ENCODE assay signal across 9 cellular contexts in the genomic region with DNA sequence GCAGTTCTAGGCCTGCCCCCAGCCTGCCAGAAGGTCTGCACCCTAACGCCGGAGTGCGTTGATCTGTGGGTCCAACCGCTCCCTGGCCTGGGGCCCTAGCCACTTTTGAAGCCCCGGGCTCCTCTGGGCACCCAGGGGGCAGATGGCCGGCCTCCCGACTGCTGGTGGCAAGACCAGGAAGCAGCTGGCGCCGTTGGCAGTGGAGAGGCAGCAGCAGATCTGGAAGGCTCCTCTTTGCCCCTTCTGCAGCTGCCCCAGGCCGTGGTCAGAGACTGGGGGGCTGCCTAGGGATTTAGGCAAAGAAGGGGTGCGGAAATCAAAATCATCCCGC. TPM values are rescaled to one million over a fixed set of nuclear protein-coding genes. Genes with fewer than 3 reads are reported as not detected.
A peak's percentile ranks its signal among the peaks of the same experiment; 100 is the strongest.
DNase-seq lines count a peak whose midpoint lies in the region; ATAC-seq and TF ChIP-seq lines count a peak whose summit lies in the region.
"Had no signal": no experiment of that assay in that cellular context is flagged by ENCODE, and none has a peak within 500 bp of the region (broad histone marks: within the 10 kb centered on the region; RNA-seq: fewer than 3 reads in every experiment).

No MANE protein-coding gene starts in this region.

- H3K27me3 ChIP-seq in Peyer's patch: peaks cover 0 to 12% of the 10 kb centered on the region in 2 donors
- no peaks in the 10 kb centered on the region for H3K27me3 ChIP-seq in uterus

- ATAC-seq in HG03565 (IDR thresholded peaks at IDR 0.05; ENCODE audit: unreplicated experiment): no peak

- H3K36me3 ChIP-seq in Peyer's patch: peaks cover 0 to 18% (median 0%) of the 10 kb centered on the region in 3 donors
- H3K36me3 ChIP-seq in uterus: no peaks in the 10 kb centered on the region

- intact Hi-C loops in uterus (cut with DNase I; ENCODE audit: low total_unique reads): no loop called here

- TF ChIP-seq CTCF in GM12864 (IDR thresholded peaks at IDR 0.05; ENCODE audit: low read depth, low read length, missing control alignments): no peak
- no peak for TF ChIP-seq CTCF in Peyer's patch (IDR thresholded peaks at IDR 0.05)
- TF ChIP-seq CTCF in foreskin fibroblast (IDR thresholded peaks at IDR 0.05; ENCODE audit: low read depth, low read length): no peak
- TF ChIP-seq CTCF in uterus (IDR thresholded peaks at IDR 0.05): no peak

- DNase-seq in GM12864 (ENCODE audit: low read depth) (no peak), Peyer's patch (no peak), foreskin fibroblast (peak in 1 of 2 donors; percentile 26), uterus (no peak), NCI-H226 (no peak)
- no peak for DNase-seq in stimulated activated CD4-positive, alpha-beta T cell treated with anti-CD3 and anti-CD28 coated beads, Interleukin-2, amount 100 ng/mL, for 24 hours
- DNase-seq: PC-9 had no signal

- H3K9me3 ChIP-seq in Peyer's patch (no peaks in the 10 kb centered on the region), uterus (no peaks in the 10 kb centered on the region)

- H3K27ac ChIP-seq in Peyer's patch: peak overlapping the region in 1 of 4 donors; percentile 5
- peak overlapping the region in 10 of 21 experiments; percentile 1 to 85 (median 74) for H3K27ac ChIP-seq in skin epidermis
- H3K27ac ChIP-seq in uterus: peak overlapping the region in 1 of 2 donors; percentile 63
- H3K27ac ChIP-seq: PC-9 had no signal

- TF ChIP-seq POLR2A in Peyer's patch (IDR thresholded peaks at IDR 0.05) (no peak), uterus (IDR thresholded peaks at IDR 0.05) (no peak)

- H3K4me3 ChIP-seq in GM12864 (ENCODE audit: low read depth, low read length) (peak overlapping the region; percentile 52), Peyer's patch (peak overlapping the region in 3 of 4 donors; percentile 59 to 66 (median 62)), foreskin fibroblast (ENCODE audit: low read depth in 1 of 2, low read length in 2 of 2) (peak overlapping the region; percentile 50 to 67), skin epidermis (peak overlapping the region in 6 of 7 experiments; percentile 35 to 56 (median 48)), uterus (peak overlapping the region in 1 of 2 donors; percentile 59)

- peaks cover 0 to 28% (median 16%) of the 10 kb centered on the region in 4 donors for H3K4me1 ChIP-seq in Peyer's patch
- H3K4me1 ChIP-seq in uterus: peaks cover 0 to 14% of the 10 kb centered on the region in 2 donors

RNA-seq across cellular contexts. Expression of a gene that starts 0.4 kb away (rescaled TPM):
- total RNA-seq in Peyer's patch: 1 to 10 TPM in 1 of 4 donors, under 1 TPM in 1, not detected in 2; 0.85 to 1.2 TPM
- total RNA-seq in uterus: 1 to 10 TPM in 2 of 4 donors, under 1 TPM in 2; 0.51 to 6.5 (median 1.2) TPM

RNA-seq across cellular contexts. Expression of a gene that starts 37.3 kb away (rescaled TPM):
- total RNA-seq in Peyer's patch (100 to 1,000 TPM in 3 of 4 donors, 10 to 100 TPM in 1; 76.7 to 168 (median 136) TPM), uterus (100 to 1,000 TPM in 3 of 4 donors, 10 to 100 TPM in 1; 87.9 to 231 (median 155) TPM)

RNA-seq across cellular contexts. Expression of a gene that starts 37.5 kb away (rescaled TPM):
- total RNA-seq in Peyer's patch: 100 to 1,000 TPM; 172 to 755 (median 689) TPM
- 10 to 100 TPM in 2 of 4 donors, 1 to 10 TPM in 2; 3.6 to 28.5 (median 11.9) TPM for total RNA-seq in uterus

RNA-seq across cellular contexts. Expression of a gene that starts 54.6 kb away (rescaled TPM):
- total RNA-seq in Peyer's patch (not detected), uterus (not detected)
- total RNA-seq: PC-9 had no signal

Comparison
In these comparisons a context has a peak if more than half of its experiments do, and no peak if none do; other contexts are left out.
1. RNA of a gene that starts 37.5 kb away (total RNA-seq): 172 to 755 TPM in Peyer's patch; 3.6 to 28.5 TPM in uterus; every median in the first group is over 4 times any median in the second.